In the genomic region with DNA sequence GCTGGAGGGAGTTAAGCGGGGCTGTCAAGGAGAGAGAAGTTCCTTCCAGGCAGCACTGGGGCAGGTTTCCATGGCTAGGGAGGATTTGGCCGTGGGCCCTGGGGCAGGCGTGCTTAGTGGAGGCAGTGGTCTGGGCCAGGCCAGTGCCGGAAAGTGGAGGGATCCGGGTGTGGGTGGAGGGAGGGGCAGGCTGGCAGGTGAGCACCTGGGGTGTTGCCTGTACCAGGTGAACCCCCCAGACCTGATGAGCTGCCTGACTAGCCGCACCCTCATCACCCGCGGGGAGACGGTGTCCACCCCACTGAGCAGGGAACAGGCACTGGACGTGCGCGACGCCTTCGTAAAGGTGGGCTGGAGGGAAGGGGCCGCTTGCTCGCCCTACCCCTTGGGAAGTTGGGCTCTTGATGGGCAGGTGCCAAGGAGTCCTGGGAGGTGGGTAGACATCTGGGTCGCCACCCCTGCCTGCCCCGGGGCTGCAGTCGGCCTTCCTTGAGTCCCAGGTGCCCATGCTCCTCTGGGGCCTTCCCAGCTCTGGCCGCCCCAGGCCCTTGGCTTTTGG, we compare ENCODE assay signal across 32 cellular contexts. TPM values are rescaled to one million over a fixed set of nuclear protein-coding genes. Genes with fewer than 3 reads are reported as not detected.
"Had no signal": no experiment of that assay in that cellular context is flagged by ENCODE, and none has a peak within 500 bp of the region (broad histone marks: within the 10 kb centered on the region; RNA-seq: fewer than 3 reads in every experiment).

No MANE protein-coding gene starts in this region.

- H3K27ac ChIP-seq: adrenal gland, body of pancreas, colonic mucosa, epithelial cell of prostate, WERI-Rb-1 had no signal

- H3K27me3 ChIP-seq: adrenal gland, body of pancreas, colonic mucosa had no signal

- DNase-seq: activated B cell treated with CpG ODN at 0.5 μM for 24 hours; activated CD4-positive, alpha-beta T cell treated with anti-CD3 and anti-CD28 coated beads for 48 hours; activated CD4-positive, alpha-beta T cell treated with anti-CD3 and anti-CD28 coated beads, Interleukin-2, amount 50 U/mL, for 1 hour; activated CD4-positive, alpha-beta T cell treated with anti-CD3 and anti-CD28 coated beads, Interleukin-2, amount 50 U/mL, for 48 hours; activated CD8-positive, alpha-beta memory T cell treated with anti-CD3 and anti-CD28 coated beads for 24 hours; activated CD8-positive, alpha-beta T cell treated with anti-CD3 and anti-CD28 coated beads for 36 hours; activated effector memory CD4-positive, alpha-beta T cell treated with Interleukin-2 at 50 U/mL for 16 hours; activated gamma-delta T cell treated with Interleukin-2 at 50 U/mL for 16 hours; activated naive CD4-positive, alpha-beta T cell treated with anti-CD3 and anti-CD28 coated beads, Interleukin-2, amount 50 U/mL, for 16 hours; activated naive CD4-positive, alpha-beta T cell treated with Interleukin-2 at 50 U/mL for 16 hours; activated naive CD8-positive, alpha-beta T cell treated with anti-CD3 and anti-CD28 coated beads for 36 hours; activated naive CD8-positive, alpha-beta T cell treated with anti-CD3 and anti-CD28 coated beads, Interleukin-2, amount 50 U/mL, for 24 hours; activated T-cell treated with anti-CD3 and anti-CD28 coated beads, Interleukin-2, amount 50 U/mL, for 4 hours; adrenal gland; amygdala; aorta; body of pancreas; central memory CD4-positive, alpha-beta T cell; cerebellar nuclear complex; colonic mucosa; effector CD8-positive, alpha-beta T cell; foreskin fibroblast; T-helper 1 cell; T-helper 17 cell; T1000; WERI-Rb-1 had no signal

- H3K9me3 ChIP-seq: adrenal gland, body of pancreas, colonic mucosa had no signal

- H3K4me3 ChIP-seq: adrenal gland, body of pancreas, colonic mucosa had no signal

- ATAC-seq: activated CD4-positive, CD25-positive, alpha-beta regulatory T cell treated with anti-CD3 and anti-CD28 coated beads, Interleukin-2, amount 50 U/mL, for 24 hours; activated CD8-positive, alpha-beta T cell treated with anti-CD3 and anti-CD28 coated beads for 36 hours; activated naive CD8-positive, alpha-beta T cell treated with anti-CD3 and anti-CD28 coated beads, Interleukin-2, amount 50 U/mL, for 24 hours; activated T-cell treated with anti-CD3 and anti-CD28 coated beads, Interleukin-2, amount 50 U/mL, for 4 hours; activated T-helper 17 cell treated with anti-CD3 and anti-CD28 coated beads, Interleukin-2, amount 50 U/mL, for 72 hours; body of pancreas; T-helper 17 cell had no signal

- H3K4me1 ChIP-seq: body of pancreas, colonic mucosa had no signal

- H3K36me3 ChIP-seq: colonic mucosa had no signal

RNA-seq across cellular contexts. Expression of a gene that starts 57.4 kb away (rescaled TPM):
- total RNA-seq: activated B cell treated with CpG ODN at 0.5 μM for 24 hours; activated CD8-positive, alpha-beta T cell treated with anti-CD3 and anti-CD28 coated beads for 36 hours; activated naive CD8-positive, alpha-beta T cell treated with anti-CD3 and anti-CD28 coated beads for 36 hours; activated T-cell treated with anti-CD3 and anti-CD28 coated beads, Interleukin-2, amount 50 U/mL, for 4 hours; activated T-helper 17 cell treated with anti-CD3 and anti-CD28 coated beads, Interleukin-2, amount 50 U/mL, for 72 hours; body of pancreas; dermis microvascular lymphatic vessel endothelial cell; frontal cortex; T-helper 17 cell had no signal
- polyA plus RNA-seq: aorta, endothelial cell of umbilical vein had no signal
